In the genomic region with DNA sequence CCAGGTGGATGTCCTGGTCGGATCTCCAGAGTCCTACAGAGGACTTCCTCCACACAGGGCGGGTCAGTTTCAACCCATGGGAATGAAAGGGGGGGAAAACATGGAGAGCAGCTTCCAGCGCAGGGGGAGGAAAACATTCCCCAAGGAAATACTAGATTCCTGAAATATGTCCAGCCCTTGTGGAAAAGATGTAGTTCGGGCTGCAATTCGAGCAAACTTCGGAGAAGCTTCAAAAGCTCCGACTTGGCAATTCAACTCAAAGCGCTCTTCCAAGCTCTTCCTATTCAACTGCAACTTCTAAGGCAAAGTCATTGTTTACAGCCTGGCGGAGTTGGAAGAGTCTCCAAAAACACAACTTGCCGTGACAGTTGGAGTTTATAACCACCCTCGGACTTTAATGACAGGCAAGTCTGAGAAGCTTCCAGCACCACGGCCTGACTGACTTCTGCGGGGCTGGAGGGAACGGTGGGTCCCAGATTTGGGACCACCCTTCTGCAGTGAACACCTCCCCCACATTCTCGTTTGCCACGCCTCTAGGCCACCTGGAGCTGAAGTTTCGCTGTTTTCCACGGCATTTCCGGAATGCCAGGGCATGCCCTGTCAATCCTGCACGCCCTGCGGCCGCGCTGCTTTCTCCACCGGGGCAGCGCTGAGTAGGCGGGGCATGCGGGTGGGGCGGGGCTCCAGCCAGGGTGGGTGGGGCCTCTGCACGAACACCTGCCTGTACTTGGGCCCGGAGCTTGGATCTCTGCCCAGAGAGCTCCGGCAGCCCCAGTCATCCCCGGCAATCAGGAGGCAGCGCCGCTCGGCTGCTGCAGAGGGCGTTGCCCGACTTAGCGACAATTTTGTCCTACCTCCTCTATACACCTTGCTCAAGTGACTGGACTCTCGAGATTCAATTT, we compare ENCODE assay signal across 8 cellular contexts. TPM values are rescaled to one million over a fixed set of nuclear protein-coding genes. Genes with fewer than 3 reads are reported as not detected.
DNase-seq lines count a peak whose midpoint lies in the region; ATAC-seq and TF ChIP-seq lines count a peak whose summit lies in the region.

No MANE protein-coding gene starts in this region.

- no peaks in the 10 kb centered on the region for H3K9me3 Mint-ChIP-seq in naive thymus-derived CD4-positive, alpha-beta T cell

- H3K4me3 ChIP-seq in AG04449 (ENCODE audit: low read depth, low read length) (peak overlapping the region; percentile 29; the same call in 1 of the 2 replicates), esophagus (ENCODE audit: low read depth in 1 of 2, low read length in 2 of 2) (peak overlapping the region; percentile 47 to 48)
- H3K4me3 ChIP-seq in naive thymus-derived CD4-positive, alpha-beta T cell (ENCODE audit: low read length), result peak overlapping the region; percentile 59

- no peaks in the 10 kb centered on the region for H3K27me3 ChIP-seq in esophagus (ENCODE audit: control insufficient read depth in 1 of 2, insufficient read depth in 2 of 2, low read length in 2 of 2)
- no peaks in the 10 kb centered on the region for H3K27me3 ChIP-seq in naive thymus-derived CD4-positive, alpha-beta T cell (ENCODE audit: control insufficient read depth in 2 of 2, insufficient read depth in 2 of 2, low read length in 2 of 2)

- intact Hi-C loops in naive thymus-derived CD4-positive, alpha-beta T cell (cut with micrococcal nuclease), result loop anchor here (1.0 to 10.0 kb wide), 7 partner anchors 12 to 836 kb away; a partner anchor contains a TSS

- H3K9me3 ChIP-seq in esophagus (ENCODE audit: control insufficient read depth in 2 of 2, insufficient read depth in 1 of 2, low read depth in 1 of 2, low read length in 1 of 2), result no peaks in the 10 kb centered on the region
- no peaks in the 10 kb centered on the region for H3K9me3 ChIP-seq in naive thymus-derived CD4-positive, alpha-beta T cell (ENCODE audit: control insufficient read depth in 2 of 3, low read length in 3 of 3)

- 8 to 14% methylated on average over 35 to 39 of the region's 39 CpGs for WGBS in esophagus, 2 donors

- peaks cover 0 to 2% of the 10 kb centered on the region in 2 donors for H3K4me1 ChIP-seq in esophagus (ENCODE audit: control insufficient read depth in 2 of 2, insufficient read depth in 2 of 2, low read length in 1 of 2)
- H3K4me1 ChIP-seq in naive thymus-derived CD4-positive, alpha-beta T cell (ENCODE audit: control insufficient read depth in 2 of 2, insufficient read depth in 2 of 2, low read length in 2 of 2), result peaks cover 10 to 17% of the 10 kb centered on the region in 2 donors

- TF ChIP-seq CTCF in AG04449 (IDR thresholded peaks at IDR 0.05; ENCODE audit: insufficient read depth, low read length, missing control alignments), result no peak

- peaks cover 14 to 46% (median 37%) of the 10 kb centered on the region in 7 donors for H3K4me1 Mint-ChIP-seq in naive thymus-derived CD4-positive, alpha-beta T cell

- ATAC-seq in HG03378 (IDR thresholded peaks at IDR 0.05; ENCODE audit: unreplicated experiment), result peak; percentile 90
- peak; percentile 99 for ATAC-seq in naive thymus-derived CD4-positive, alpha-beta T cell
- ATAC-seq in stimulated activated naive CD8-positive, alpha-beta T cell treated with anti-CD3 and anti-CD28 coated beads, Interleukin-15, Interleukin-2, amounts not matched to agents 100 U/mL and 50 U/mL, for 24 hours, result peak; percentile 98

- peak overlapping the region; percentile 77 to 97 (median 82) for H3K4me3 Mint-ChIP-seq in naive thymus-derived CD4-positive, alpha-beta T cell

- peak overlapping the region; percentile 91 to 95 for H3K27ac ChIP-seq in esophagus (ENCODE audit: low read depth in 2 of 2, low read length in 1 of 2)
- H3K27ac ChIP-seq in naive thymus-derived CD4-positive, alpha-beta T cell (ENCODE audit: low read depth, low read length), result no peak overlapping the region

- no peaks in the 10 kb centered on the region for H3K36me3 Mint-ChIP-seq in naive thymus-derived CD4-positive, alpha-beta T cell

- peaks cover 0 to 50% (median 6%) of the 10 kb centered on the region in 5 donors for H3K27me3 Mint-ChIP-seq in naive thymus-derived CD4-positive, alpha-beta T cell

- no peaks in the 10 kb centered on the region for H3K36me3 ChIP-seq in esophagus (ENCODE audit: control insufficient read depth in 2 of 2, insufficient read depth in 2 of 2, low read length in 1 of 2)
- H3K36me3 ChIP-seq in naive thymus-derived CD4-positive, alpha-beta T cell (ENCODE audit: control insufficient read depth in 2 of 3, insufficient read depth in 3 of 3, low read length in 3 of 3), result no peaks in the 10 kb centered on the region

- POLR2A ChIA-PET in AG04449 (lab: Yijun Ruan, JAX), result no interaction called here
- POLR2A ChIA-PET in naive thymus-derived CD4-positive, alpha-beta T cell (lab: Charles Lee), result interaction anchor here (1.1 to 1.6 kb wide), 3 partner anchors 9 to 37 kb away, joined by 3 to 4 read pairs (median 3); no protein-coding TSS in a partner anchor

- peak overlapping the region in 8 of 9 donors; percentile 55 to 88 (median 80) for H3K27ac Mint-ChIP-seq in naive thymus-derived CD4-positive, alpha-beta T cell

- CTCF ChIA-PET in AG04449 (lab: Yijun Ruan, JAX), result interaction anchor here (0.5 to 2.8 kb wide), 8 partner anchors 8 to 261 kb away, joined by 3 to 17 read pairs (median 4); no protein-coding TSS in a partner anchor
- CTCF ChIA-PET in naive thymus-derived CD4-positive, alpha-beta T cell (lab: Charles Lee), result interaction anchor here (0.7 to 3.2 kb wide), 9 partner anchors 12 to 403 kb away, joined by 3 to 14 read pairs (median 4); no protein-coding TSS in a partner anchor

- DNase-seq in AG04449 (ENCODE audit: low read depth, low spot score) (no peak), GM19238 (ENCODE audit: insufficient read length, low spot score) (peak; percentile 62), NCI-H69 (lab: John Stamatoyannopoulos, UW) (peak; percentile 95)
- DNase-seq in activated CD8-positive, alpha-beta memory T cell treated with anti-CD3 and anti-CD28 coated beads, Interleukin-2, amount 50 U/mL, for 4 hours, result peak; percentile 71
- peak; percentile 55 to 85 (median 80) for DNase-seq in naive thymus-derived CD4-positive, alpha-beta T cell
- DNase-seq in stimulated activated naive CD8-positive, alpha-beta T cell treated with anti-CD3 and anti-CD28 coated beads, Interleukin-15, Interleukin-2, amounts not matched to agents 100 U/mL and 50 U/mL, for 24 hours, result peak; percentile 75

RNA-seq across cellular contexts. Expression of a gene that starts 49.0 kb away (rescaled TPM):
- polyA plus RNA-seq in esophagus, result 1 to 10 TPM; 2.2 to 9.8 TPM
- 100 to 1,000 TPM in 3 of 5 experiments, 10 to 100 TPM in 2; 62.3 to 160 (median 128) TPM for total RNA-seq in naive thymus-derived CD4-positive, alpha-beta T cell
- 10 to 100 TPM; 18.8 to 47.7 TPM for polyA plus RNA-seq in naive thymus-derived CD4-positive, alpha-beta T cell
